Comparison of ENCODE assay signal across 28 cellular contexts in the genomic region with DNA sequence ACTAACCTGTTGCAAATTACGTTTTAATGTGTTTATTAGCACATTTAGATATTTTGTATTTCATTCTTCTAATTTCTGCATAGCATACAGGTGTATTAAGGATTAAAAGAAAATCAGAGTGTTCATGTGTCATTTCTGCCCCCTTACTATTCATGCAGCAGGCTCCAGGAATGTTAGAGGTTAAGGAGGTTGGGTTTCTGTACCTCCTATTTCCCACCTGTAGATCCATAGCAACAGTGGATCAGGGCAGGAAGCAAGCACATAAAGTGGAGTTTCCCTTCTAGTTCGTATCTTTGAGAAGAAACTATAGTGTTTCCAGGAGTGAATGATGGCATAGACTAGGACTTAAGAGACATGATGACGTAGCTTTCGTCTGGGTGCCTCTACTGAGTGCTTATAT.
"Had no signal": no experiment of that assay in that cellular context is flagged by ENCODE, and none has a peak within 500 bp of the region (broad histone marks: within the 10 kb centered on the region; RNA-seq: fewer than 3 reads in every experiment).

No MANE protein-coding gene starts in this region.

- H3K9me3 ChIP-seq: stomach, suprapubic skin, testis, thoracic aorta, thyroid gland, tibial artery, tibial nerve, transverse colon, upper lobe of left lung, upper lobe of right lung, uterus, vagina had no signal

- FAIRE-seq: urothelium cell line had no signal

- H3K4me3 Mint-ChIP-seq: stimulated activated effector memory CD8-positive, alpha-beta T cell treated with anti-CD3 and anti-CD28 coated beads, Interleukin-12 subunit alpha, Interleukin-12 subunit beta, amount 100 ng/mL, for 72 hours; stimulated activated memory B cell treated with anti-CD40 and anti-IgM and Interleukin-4, amounts not matched to agents 10 μg/mL and 1 μg/mL and 100 μg/mL, for 72 hours; stimulated activated naive B cell treated with anti-CD40 and anti-IgM and Interleukin-4, amounts not matched to agents 10 μg/mL and 1 μg/mL and 100 μg/mL, for 72 hours; stimulated activated naive CD8-positive, alpha-beta T cell treated with anti-CD3 and anti-CD28 coated beads, Interleukin-15, amount 100 ng/mL, for 72 hours; stimulated activated naive CD8-positive, alpha-beta T cell treated with anti-CD3 and anti-CD28 coated beads, Interleukin-15, Interleukin-2, amounts not matched to agents 100 ng/mL and 50 ng/mL, for 24 hours; type B pancreatic cell had no signal

- DNase-seq: stimulated activated CD4-positive, alpha-beta T cell treated with anti-CD3 and anti-CD28 coated beads, Interleukin-2, amount 100 ng/mL, for 48 hours; stimulated activated CD4-positive, alpha-beta T cell treated with anti-CD3 and anti-CD28 coated beads, Interleukin-4, amount 100 ng/mL, for 1 hour; stimulated activated CD4-positive, alpha-beta T cell treated with anti-CD3 and anti-CD28 coated beads, Interleukin-4, amount 100 ng/mL, for 24 hours; stimulated activated CD4-positive, alpha-beta T cell treated with anti-CD3 and anti-CD28 coated beads, Interleukin-4, amount 100 ng/mL, for 4 hours; stimulated activated CD8-positive, alpha-beta memory T cell treated with anti-CD3 and anti-CD28 coated beads, Interleukin-4, amount 100 ng/mL, for 48 hours; stimulated activated naive B cell treated with anti-CD40 and anti-IgM and Interleukin-4, amounts not matched to agents 10 μg/mL and 1 μg/mL and 100 μg/mL, for 72 hours; stimulated activated naive CD4-positive, alpha-beta T cell treated with Interleukin-2 at 50 U/mL for 16 hours; stimulated activated naive CD8-positive, alpha-beta T cell treated with anti-CD3 and anti-CD28 coated beads, Interleukin-15, amount 100 ng/mL, for 72 hours; stimulated activated naive CD8-positive, alpha-beta T cell treated with anti-CD3 and anti-CD28 coated beads, Interleukin-15, Interleukin-2, amounts not matched to agents 100 U/mL and 50 U/mL, for 24 hours; stomach; substantia nigra; testis; thyroid gland; tibial artery; transverse colon; trophoblast cell; upper lobe of left lung; upper lobe of right lung; uterus had no signal

- H3K4me1 Mint-ChIP-seq: stimulated activated effector memory CD8-positive, alpha-beta T cell treated with anti-CD3 and anti-CD28 coated beads, Interleukin-12 subunit alpha, Interleukin-12 subunit beta, amount 100 ng/mL, for 72 hours; stimulated activated memory B cell treated with anti-CD40 and anti-IgM and Interleukin-4, amounts not matched to agents 10 μg/mL and 1 μg/mL and 100 μg/mL, for 72 hours; stimulated activated naive B cell treated with anti-CD40 and anti-IgM and Interleukin-4, amounts not matched to agents 10 μg/mL and 1 μg/mL and 100 μg/mL, for 72 hours; stimulated activated naive CD8-positive, alpha-beta T cell treated with anti-CD3 and anti-CD28 coated beads, Interleukin-15, amount 100 ng/mL, for 72 hours had no signal

- H3K27ac Mint-ChIP-seq: stimulated activated effector memory CD8-positive, alpha-beta T cell treated with anti-CD3 and anti-CD28 coated beads, Interleukin-12 subunit alpha, Interleukin-12 subunit beta, amount 100 ng/mL, for 72 hours; stimulated activated memory B cell treated with anti-CD40 and anti-IgM and Interleukin-4, amounts not matched to agents 10 μg/mL and 1 μg/mL and 100 μg/mL, for 72 hours; stimulated activated naive B cell treated with anti-CD40 and anti-IgM and Interleukin-4, amounts not matched to agents 10 μg/mL and 1 μg/mL and 100 μg/mL, for 72 hours; stimulated activated naive CD8-positive, alpha-beta T cell treated with anti-CD3 and anti-CD28 coated beads, Interleukin-15, amount 100 ng/mL, for 72 hours; stimulated activated naive CD8-positive, alpha-beta T cell treated with anti-CD3 and anti-CD28 coated beads, Interleukin-15, Interleukin-2, amounts not matched to agents 100 ng/mL and 50 ng/mL, for 24 hours; type B pancreatic cell had no signal

- H3K4me3 ChIP-seq: stomach, suprapubic skin, testis, thoracic aorta, thyroid gland, tibial artery, tibial nerve, transverse colon, upper lobe of left lung, upper lobe of right lung, uterus, vagina had no signal

- H3K27ac ChIP-seq: stomach, suprapubic skin, testis, thoracic aorta, thyroid gland, tibial artery, tibial nerve, transverse colon, upper lobe of left lung, upper lobe of right lung, uterus, vagina had no signal

- H3K27me3 Mint-ChIP-seq: stimulated activated memory B cell treated with anti-CD40 and anti-IgM and Interleukin-4, amounts not matched to agents 10 μg/mL and 1 μg/mL and 100 μg/mL, for 72 hours; stimulated activated naive B cell treated with anti-CD40 and anti-IgM and Interleukin-4, amounts not matched to agents 10 μg/mL and 1 μg/mL and 100 μg/mL, for 72 hours; stimulated activated naive CD8-positive, alpha-beta T cell treated with anti-CD3 and anti-CD28 coated beads, Interleukin-15, amount 100 ng/mL, for 72 hours; stimulated activated naive CD8-positive, alpha-beta T cell treated with anti-CD3 and anti-CD28 coated beads, Interleukin-15, Interleukin-2, amounts not matched to agents 100 ng/mL and 50 ng/mL, for 24 hours; type B pancreatic cell had no signal

- H3K4me1 ChIP-seq: suprapubic skin, testis, thyroid gland, tibial nerve, upper lobe of left lung, upper lobe of right lung, uterus had no signal

- H3K9me3 Mint-ChIP-seq: stimulated activated effector memory CD8-positive, alpha-beta T cell treated with anti-CD3 and anti-CD28 coated beads, Interleukin-12 subunit alpha, Interleukin-12 subunit beta, amount 100 ng/mL, for 72 hours; stimulated activated naive B cell treated with anti-CD40 and anti-IgM and Interleukin-4, amounts not matched to agents 10 μg/mL and 1 μg/mL and 100 μg/mL, for 72 hours; stimulated activated naive CD8-positive, alpha-beta T cell treated with anti-CD3 and anti-CD28 coated beads, Interleukin-15, amount 100 ng/mL, for 72 hours; stimulated activated naive CD8-positive, alpha-beta T cell treated with anti-CD3 and anti-CD28 coated beads, Interleukin-15, Interleukin-2, amounts not matched to agents 100 ng/mL and 50 ng/mL, for 24 hours; type B pancreatic cell had no signal
